9 cellular contexts compared by ENCODE assay signal in the genomic region with DNA sequence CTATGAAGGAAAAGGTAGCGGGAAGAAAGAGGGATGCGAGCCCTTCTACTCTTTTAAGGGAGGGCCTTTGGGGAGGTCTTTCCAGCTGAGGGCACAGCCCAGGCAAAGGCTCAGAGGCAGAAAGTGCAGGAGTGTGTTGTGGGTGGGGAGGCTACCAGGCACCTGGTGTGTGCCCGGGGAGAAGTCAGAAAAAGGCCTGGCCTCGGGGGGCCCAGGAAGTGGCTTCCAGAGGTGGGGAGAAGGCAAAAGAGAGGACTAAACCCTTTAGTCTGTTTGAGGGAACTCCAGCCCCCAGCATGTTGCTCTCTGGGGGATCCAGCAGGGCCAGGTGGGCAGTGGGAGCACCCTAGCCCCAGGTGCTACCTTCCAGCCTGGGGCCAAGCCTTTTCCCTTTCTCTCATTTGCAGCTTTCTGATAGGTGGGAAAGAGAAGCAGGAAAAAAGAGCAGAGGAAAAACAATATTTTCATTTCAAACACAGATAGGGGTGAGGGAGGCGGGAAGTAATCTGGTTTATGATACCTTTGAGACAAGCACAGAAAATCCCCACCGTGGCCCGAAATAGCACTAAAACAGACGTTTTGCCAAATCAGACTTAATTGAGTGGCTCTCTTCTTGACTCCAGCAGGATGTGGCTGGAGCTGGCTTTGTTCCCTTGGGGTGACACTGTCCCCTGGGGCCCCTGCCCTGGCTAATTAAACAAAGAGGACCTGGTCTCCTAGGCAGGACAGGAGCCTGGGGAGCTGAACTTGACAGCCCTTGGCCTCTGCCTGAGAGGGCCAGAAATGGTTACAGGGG. TPM values are rescaled to one million over a fixed set of nuclear protein-coding genes. Genes with fewer than 3 reads are reported as not detected.
A peak's percentile ranks its signal among the peaks of the same experiment; 100 is the strongest.
DNase-seq lines count a peak whose midpoint lies in the region; ATAC-seq, FAIRE-seq and TF ChIP-seq lines count a peak whose summit lies in the region.
"Had no signal": no experiment of that assay in that cellular context is flagged by ENCODE, and none has a peak within 500 bp of the region (broad histone marks: within the 10 kb centered on the region; RNA-seq: fewer than 3 reads in every experiment).

No MANE protein-coding gene starts in this region.

- 58% methylated on average over 4 of the region's 8 CpGs; no CpG with 5 or more reads in 1 of the 2 experiments for WGBS in IMR-90 (ENCODE audit: extremely low coverage in 2 of 2, insufficient read length in 1 of 2), 2 experiments
- WGBS in mammary epithelial cell (ENCODE audit: low coverage, missing lambda C conversion rate), result 27% methylated on average over 8 of the region's 8 CpGs

- TF ChIP-seq CTCF in IMR-90 (conservative IDR thresholded peaks at IDR 0.05; ENCODE audit: low read depth, low read length), result no peak
- TF ChIP-seq CTCF in mammary epithelial cell (conservative IDR thresholded peaks at IDR 0.05 in 1 of 2, IDR thresholded peaks at IDR 0.05 in 1 of 2; ENCODE audit: extremely low read depth in 1 of 2, insufficient read depth in 1 of 2, low read depth in 1 of 2, low read length in 2 of 2), result no peak

- no peak overlapping the region for H3K18ac ChIP-seq in IMR-90 (ENCODE audit: low read depth, low read length)

- peaks cover 51% of the 10 kb centered on the region for H3K4me1 ChIP-seq in IMR-90 (ENCODE audit: control insufficient read depth, insufficient read depth, low read length)
- peaks cover 69% of the 10 kb centered on the region for H3K4me1 ChIP-seq in mammary epithelial cell (ENCODE audit: insufficient read depth, low read length)

- peak; percentile 48 for FAIRE-seq in GM12891 (lab: Jason Lieb, UNC)

- H3K79me1 ChIP-seq in IMR-90 (ENCODE audit: low read depth in 1 of 2, low read length in 2 of 2), result peaks cover 15 to 89% of the 10 kb centered on the region in 2 experiments; a peak in 3 of 4 replicates

- H3K27me3 ChIP-seq in IMR-90 (ENCODE audit: control insufficient read depth, insufficient read depth, low read length) (no peaks in the 10 kb centered on the region), mammary epithelial cell (ENCODE audit: insufficient read depth, low read length) (no peaks in the 10 kb centered on the region)

- peak overlapping the region; percentile 61 for H3K23ac ChIP-seq in IMR-90 (ENCODE audit: low read depth, low read length)

- ATAC-seq in IMR-90 (ENCODE audit: low read depth), result no peak
- ATAC-seq in sciatic nerve, result no peak
- ATAC-seq in GM21390 (IDR thresholded peaks at IDR 0.05; ENCODE audit: unreplicated experiment), result no peak

- H3K14ac ChIP-seq in IMR-90 (replicated peaks; ENCODE audit: low read depth, low read length), result 0 out of 2 replicates have a peak overlapping the region, but pooled peaks have one; percentile 46

- H2AK9ac ChIP-seq in IMR-90 (replicated peaks; ENCODE audit: low read depth, low read length, poor library complexity), result peak overlapping the region; percentile 77

- TF ChIP-seq POLR2A in GM12891 (IDR thresholded peaks at IDR 0.05; ENCODE audit: low read depth, low read length) (no peak), IMR-90 (IDR thresholded peaks at IDR 0.05; ENCODE audit: low read depth, low read length) (no peak)

- H4K5ac ChIP-seq in IMR-90 (ENCODE audit: low read depth, low read length), result no peak overlapping the region

- H3K4me3 ChIP-seq in IMR-90 (ENCODE audit: insufficient read depth, low read depth, low read length), result no peak overlapping the region
- H3K4me3 ChIP-seq in mammary epithelial cell (replicated peaks in 1 of 3; ENCODE audit: insufficient read depth in 1 of 3, low read depth in 2 of 3, low read length in 3 of 3), result no peak overlapping the region

- peaks cover 35% of the 10 kb centered on the region for H3K9me1 ChIP-seq in IMR-90 (ENCODE audit: insufficient read depth, low read length)

- H4K20me1 ChIP-seq in IMR-90 (ENCODE audit: insufficient read depth, low read length), result peaks cover 90% of the 10 kb centered on the region
- H4K20me1 ChIP-seq in mammary epithelial cell (ENCODE audit: insufficient read depth, low read length), result no peaks in the 10 kb centered on the region

- DNase-seq in GM12891 (ENCODE audit: insufficient read length, low spot score) (no peak), IMR-90 (no peak), mammary epithelial cell (no peak), sciatic nerve (ENCODE audit: low spot score) (peak; percentile 65), iPS-NIHi7 (ENCODE audit: extremely low spot score) (no peak), DMS 273 (lab: John Stamatoyannopoulos, UW; ENCODE audit: unreplicated experiment) (no peak), SW480 (ENCODE audit: low spot score) (no peak)
- DNase-seq: activated CD4-positive, alpha-beta T cell treated with anti-CD3 and anti-CD28 coated beads for 4 hours had no signal

- H2AFZ ChIP-seq in IMR-90 (replicated peaks; ENCODE audit: low read length, poor library complexity) (no peak overlapping the region), mammary epithelial cell (ENCODE audit: low read depth, low read length) (no peak overlapping the region)

- peak overlapping the region; percentile 51 for H3K4ac ChIP-seq in IMR-90 (ENCODE audit: low read depth, low read length)

- no peak overlapping the region for H3K4me2 ChIP-seq in IMR-90 (ENCODE audit: low read depth, low read length)
- H3K4me2 ChIP-seq in mammary epithelial cell (ENCODE audit: insufficient read depth, low read depth, low read length), result peak overlapping the region; percentile 39

- no peak overlapping the region for H2BK120ac ChIP-seq in IMR-90 (ENCODE audit: low read depth, low read length)

- H3K9me3 ChIP-seq in IMR-90 (ENCODE audit: control insufficient read depth, insufficient read depth, low read length) (no peaks in the 10 kb centered on the region), mammary epithelial cell (replicated peaks; ENCODE audit: insufficient read depth, low read length) (no peaks in the 10 kb centered on the region)

- BruUV-seq in IMR-90 (replicated peaks; lab: Mats Ljungman, UMichigan) (no TSS peak), mammary epithelial cell (replicated peaks; lab: Mats Ljungman, UMichigan) (no TSS peak)

- H2AK5ac ChIP-seq in IMR-90 (ENCODE audit: low read depth, low read length), result peak overlapping the region; percentile 65

- no peak overlapping the region; a peak in 1 of 4 replicates for H4K8ac ChIP-seq in IMR-90 (ENCODE audit: low read depth in 2 of 2, low read length in 2 of 2)

- no peak overlapping the region for H3K56ac ChIP-seq in IMR-90 (ENCODE audit: extremely low read depth, insufficient read depth, low read length)

- no peaks in the 10 kb centered on the region for H3K36me3 ChIP-seq in IMR-90 (ENCODE audit: control insufficient read depth, insufficient read depth, low read length)
- H3K36me3 ChIP-seq in mammary epithelial cell (ENCODE audit: insufficient read depth, low read length), result no peaks in the 10 kb centered on the region

- H2BK5ac ChIP-seq in IMR-90 (ENCODE audit: low read depth, low read length, poor library complexity, severe bottlenecking), result peak overlapping the region; percentile 16

- peak overlapping the region; percentile 34; the same call in 1 of the 2 replicates for H3K27ac ChIP-seq in IMR-90 (ENCODE audit: insufficient read depth, low read length)
- peak overlapping the region; percentile 58 for H3K27ac ChIP-seq in mammary epithelial cell (ENCODE audit: insufficient read depth, low read depth, low read length)

- H4K91ac ChIP-seq in IMR-90 (ENCODE audit: insufficient read depth, low read depth, low read length), result no peak overlapping the region

- intact Hi-C loops in IMR-90 (cut with micrococcal nuclease) (no loop called here), mammary epithelial cell (cut with micrococcal nuclease) (loop anchor here (2.0 to 5.0 kb wide), 2 partner anchors 37 to 146 kb away; partner anchors contain the start of gene SREBF1), sciatic nerve (cut with DNase I) (loop anchor here (2.0 kb wide), 1 partner anchor 47 kb away; no protein-coding TSS in a partner anchor)

- in situ Hi-C loops in IMR-90 (cut with MboI; ENCODE audit: low sequenced_read_pairs) (no loop called here), mammary epithelial cell (cut with MboI; ENCODE audit: low sequenced_read_pairs in 2 of 2) (loop anchor here in 1 of 2 donors (25.0 kb wide), 2 partner anchors 121 to 346 kb away; partner anchors contain the start of genes ATPAF2 and GID4)

- 0 out of 2 replicates have a peak overlapping the region, but pooled peaks have one; percentile 16 for H2BK20ac ChIP-seq in IMR-90 (ENCODE audit: low read depth, low read length)

- POLR2A ChIA-PET in IMR-90 (lab: Charles Lee; ENCODE audit: unreplicated experiment), result no interaction called here

- peaks cover 91% of the 10 kb centered on the region for H3K79me2 ChIP-seq in mammary epithelial cell (ENCODE audit: insufficient read depth, low read length)

- CTCF ChIA-PET in IMR-90 (lab: Yijun Ruan, JAX), result interaction anchor here (0.8 to 1.0 kb wide), 2 partner anchors 9 to 58 kb away, joined by 4 read pairs; no protein-coding TSS in a partner anchor
- CTCF ChIA-PET in mammary epithelial cell (lab: Charles Lee; ENCODE audit: low non-redundant PET), result no interaction called here

- H3K9ac ChIP-seq in IMR-90 (ENCODE audit: low read depth, low read length) (no peak overlapping the region; the same call in 1 of the 2 replicates), mammary epithelial cell (ENCODE audit: insufficient read depth, low read length) (peak overlapping the region; percentile 33)

- no peak overlapping the region for H2BK15ac ChIP-seq in IMR-90 (ENCODE audit: low read depth, low read length)

- no peak for TF ChIP-seq RAD21 in IMR-90 (IDR thresholded peaks at IDR 0.05; ENCODE audit: low read length)

- dilution Hi-C loops in IMR-90 (cut with HindIII; ENCODE audit: low sequenced_read_pairs, unreplicated experiment), result no loop called here
- dilution Hi-C loops in mammary epithelial cell (cut with HindIII; ENCODE audit: low sequenced_read_pairs), result loop anchor here (5.0 kb wide), 1 partner anchor 76 kb away; no protein-coding TSS in a partner anchor

TF ChIP-seq in GM12891, 5 proteins besides CTCF, POLR2A, EP300 and RAD21:
- TF ChIP-seq TAF1 (IDR thresholded peaks at IDR 0.05; ENCODE audit: low read depth, low read length), result no peak
- no peak for TF ChIP-seq POLR2AphosphoS5 (IDR thresholded peaks at IDR 0.05; ENCODE audit: low read depth, low read length)

TF ChIP-seq in IMR-90, 13 proteins besides CTCF, POLR2A, EP300 and RAD21 (continues in another document):
- TF ChIP-seq SMC3 (IDR thresholded peaks at IDR 0.05; ENCODE audit: low read depth, low read length), result no peak
- TF ChIP-seq RFX5 (IDR thresholded peaks at IDR 0.05; ENCODE audit: low read depth, low read length), result no peak
- TF ChIP-seq RCOR1 (IDR thresholded peaks at IDR 0.05; ENCODE audit: insufficient replicate concordance, low read length), result no peak

RNA-seq across cellular contexts. Expression of gene RAI1, which starts 10.4 kb away (rescaled TPM):
- polyA plus RNA-seq in GM12891 (2012; ENCODE audit: low read depth, missing spikeins), result 7.1 TPM
- total RNA-seq in IMR-90 (2012; rRNA removed), result 1.8 and 1.9 TPM in 2 replicates
- polyA plus RNA-seq in IMR-90 (2012; rRNA removed), result 10.5 and 14.0 TPM in 2 replicates
- 5.5 and 10.5 TPM in 2 replicates for polyA plus RNA-seq in IMR-90 (2012; cell fraction: cytosol; rRNA removed)
- polyA plus RNA-seq in IMR-90 (2012; cell fraction: nucleus; rRNA removed; ENCODE audit: low replicate concordance), result 18.8 and 32.7 TPM in 2 replicates
- 10 to 100 TPM; 23.8 to 41.9 TPM for total RNA-seq in mammary epithelial cell
- 4.9 TPM for polyA plus RNA-seq in mammary epithelial cell
- polyA minus RNA-seq in mammary epithelial cell, result 8.5 TPM
- total RNA-seq in sciatic nerve, result 62.0 TPM
